ENCODE assay signal across 19 cellular contexts in the genomic region with DNA sequence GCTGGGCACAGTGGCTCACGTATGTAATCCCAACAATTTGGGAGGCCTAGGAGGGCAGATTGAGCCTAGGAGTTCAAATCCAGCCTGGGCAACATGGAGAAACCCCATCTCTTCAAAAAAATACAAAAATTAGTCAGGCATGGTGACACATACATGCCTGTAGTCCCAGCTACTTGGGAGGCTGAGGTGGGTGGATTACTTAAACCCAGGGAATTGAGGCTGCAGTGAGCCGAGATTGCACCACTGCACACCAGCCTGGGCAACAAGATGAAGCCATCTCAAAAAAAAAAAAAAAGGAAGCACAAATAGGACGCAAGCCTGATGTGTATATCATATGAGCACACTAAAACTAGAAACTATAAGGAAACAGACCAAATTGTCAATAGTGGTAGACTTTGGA.
"Had no signal": no experiment of that assay in that cellular context is flagged by ENCODE, and none has a peak within 500 bp of the region (broad histone marks: within the 10 kb centered on the region; RNA-seq: fewer than 3 reads in every experiment).

No MANE protein-coding gene starts in this region.

- H3K9ac ChIP-seq: parathyroid adenoma had no signal

- DNase-seq: activated CD4-positive, alpha-beta T cell treated with anti-CD3 and anti-CD28 coated beads for 1 hour; activated CD8-positive, alpha-beta memory T cell treated with anti-CD3 and anti-CD28 coated beads for 24 hours; activated CD8-positive, alpha-beta memory T cell treated with anti-CD3 and anti-CD28 coated beads, Interleukin-2, amount 50 U/mL, for 48 hours; activated effector memory CD4-positive, alpha-beta T cell treated with anti-CD3 and anti-CD28 coated beads, Interleukin-2, amount 50 U/mL, for 16 hours; activated T-cell treated with anti-CD3 and anti-CD28 coated beads, Interleukin-2, amount 50 U/mL, for 72 hours; effector memory CD8-positive, alpha-beta T cell; esophagus squamous epithelium; hypothalamus; lower lobe of right lung; retina; stimulated activated CD4-positive, alpha-beta T cell treated with anti-CD3 and anti-CD28 coated beads, Interleukin-12 subunit alpha, Interleukin-12 subunit beta, amount 100 ng/mL, for 4 hours; stimulated activated CD4-positive, alpha-beta T cell treated with anti-CD3 and anti-CD28 coated beads, Interleukin-1b, Interleukin-23, amount 100 ng/mL, for 48 hours; stimulated activated CD8-positive, alpha-beta memory T cell treated with anti-CD3 and anti-CD28 coated beads, Interleukin-4, amount 100 ng/mL, for 48 hours; stimulated activated naive CD4-positive, alpha-beta T cell; T1000; WERI-Rb-1 had no signal

- H3K4me1 ChIP-seq: esophagus squamous epithelium, lower lobe of right lung, parathyroid adenoma had no signal

- H3K4me3 ChIP-seq: adrenal gland, cardiac muscle cell, esophagus squamous epithelium, lower lobe of right lung had no signal

- H3K27me3 ChIP-seq: adrenal gland, cardiac muscle cell, esophagus squamous epithelium had no signal

- ATAC-seq: activated T-cell treated with anti-CD3 and anti-CD28 coated beads, Interleukin-2, amount 50 U/mL, for 72 hours; effector memory CD8-positive, alpha-beta T cell had no signal

- H3K9me3 ChIP-seq: adrenal gland, esophagus squamous epithelium, lower lobe of right lung had no signal

- H2AFZ ChIP-seq: parathyroid adenoma had no signal

- H3K27ac ChIP-seq: adrenal gland, cardiac muscle cell, esophagus squamous epithelium, lower lobe of right lung, parathyroid adenoma, WERI-Rb-1 had no signal
